In genomic region chr6:156598316-156598715, GRCh38 we compare ENCODE assay signal across 1 cellular context.
TF ChIP-seq lines count a peak whose summit lies in the region.

No MANE protein-coding gene starts in this region.

TF ChIP-seq in GM23338, 12 proteins besides CTCF, POLR2A, EP300 and RAD21 (continued from another document):
- TF ChIP-seq ZNF462 (CRISPR knock-in tag; IDR thresholded peaks at IDR 0.05) (no peak), JUNB (IDR thresholded peaks at IDR 0.05; ENCODE audit: unreplicated experiment) (no peak), REST (IDR thresholded peaks at IDR 0.05; ENCODE audit: unreplicated experiment) (no peak), EZH2 (IDR thresholded peaks at IDR 0.05; ENCODE audit: low read depth, unreplicated experiment) (no peak), NANOG (IDR thresholded peaks at IDR 0.05; ENCODE audit: borderline replicate concordance) (no peak), CREB1 (CRISPR knock-in tag; IDR thresholded peaks at IDR 0.05; ENCODE audit: low read depth) (no peak), POLR2AphosphoS5 (IDR thresholded peaks at IDR 0.05; ENCODE audit: low read depth) (no peak), ETS1 (IDR thresholded peaks at IDR 0.05) (no peak), EZH2phosphoT487 (IDR thresholded peaks at IDR 0.05; ENCODE audit: unreplicated experiment) (no peak)
